17 cellular contexts compared by ENCODE assay signal in the genomic region with DNA sequence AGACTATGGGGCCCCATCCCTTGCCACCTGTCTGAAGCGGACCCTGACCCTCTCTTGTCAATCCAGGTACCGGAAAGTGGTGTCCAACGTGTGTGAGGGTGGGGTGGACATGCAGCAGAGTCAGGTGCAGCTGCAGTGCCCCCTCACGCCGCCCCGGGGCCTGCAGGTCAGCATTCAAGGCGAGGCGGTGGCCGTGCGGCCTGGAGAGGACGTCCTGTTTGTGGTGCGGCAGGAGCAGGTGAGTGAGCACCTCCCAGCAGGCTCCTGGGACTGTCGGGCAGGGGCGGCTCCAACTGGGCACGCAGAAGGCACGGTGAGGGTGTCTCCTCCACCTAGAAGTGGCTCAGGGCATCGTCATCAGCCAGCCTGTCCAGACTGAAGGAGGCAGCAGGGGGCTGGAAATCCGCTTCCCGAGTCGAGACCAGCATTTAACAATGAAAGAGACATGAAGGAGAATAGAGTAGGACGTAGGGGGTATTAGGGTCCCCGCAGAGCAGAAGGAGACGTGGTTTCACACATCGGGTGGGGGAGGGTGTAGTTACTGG.
A peak's percentile ranks its signal among the peaks of the same experiment; 100 is the strongest.
DNase-seq lines count a peak whose midpoint lies in the region; ATAC-seq and TF ChIP-seq lines count a peak whose summit lies in the region.
"Had no signal": no experiment of that assay in that cellular context is flagged by ENCODE, and none has a peak within 500 bp of the region (broad histone marks: within the 10 kb centered on the region; RNA-seq: fewer than 3 reads in every experiment).

No MANE protein-coding gene starts in this region.

- H3K9ac ChIP-seq in IMR-90 (ENCODE audit: low read depth, low read length), result no peak overlapping the region
- H3K9ac ChIP-seq: BLaER1 had no signal

- in situ Hi-C loops in IMR-90 (cut with MboI; ENCODE audit: low sequenced_read_pairs), result no loop called here

- no peaks in the 10 kb centered on the region for H3K27me3 ChIP-seq in right cardiac atrium (ENCODE audit: control insufficient read depth, insufficient read depth)
- H3K27me3 ChIP-seq in right atrium auricular region, result no peaks in the 10 kb centered on the region
- peaks cover 33% of the 10 kb centered on the region for H3K27me3 ChIP-seq in IMR-90 (ENCODE audit: control insufficient read depth, insufficient read depth, low read length)
- H3K27me3 ChIP-seq: BLaER1 had no signal

- H3K4me1 ChIP-seq in right cardiac atrium (ENCODE audit: control insufficient read depth, insufficient read depth, low read length), result no peaks in the 10 kb centered on the region
- H3K4me1 ChIP-seq in right atrium auricular region, result peaks cover 0 to 4% of the 10 kb centered on the region in 2 donors
- H3K4me1 ChIP-seq in IMR-90 (ENCODE audit: control insufficient read depth, insufficient read depth, low read length), result no peaks in the 10 kb centered on the region
- H3K4me1 ChIP-seq: HAP-1 had no signal

- intact Hi-C loops in right cardiac atrium (cut with DNase I), result loop anchor here (2.0 to 10.0 kb wide), 4 partner anchors 256 to 526 kb away; a partner anchor contains a TSS
- intact Hi-C loops in IMR-90 (cut with micrococcal nuclease), result no loop called here

- H3K4me3 Mint-ChIP-seq in glutamatergic neuron (ENCODE audit: unreplicated experiment), result no peak overlapping the region
- no peak overlapping the region for H3K4me3 Mint-ChIP-seq in activated naive CD4-positive, alpha-beta T cell treated with anti-CD3 and anti-CD28 coated beads, Interleukin-2, amount 10 ng/mL, durations not matched to agents 7 days and 5 days
- H3K4me3 Mint-ChIP-seq: CD14-positive monocyte; CD4-positive, alpha-beta memory T cell had no signal

- peaks cover 16% of the 10 kb centered on the region for H3K27me3 Mint-ChIP-seq in glutamatergic neuron (ENCODE audit: unreplicated experiment)
- H3K27me3 Mint-ChIP-seq in activated naive CD4-positive, alpha-beta T cell treated with anti-CD3 and anti-CD28 coated beads, Interleukin-2, amount 10 ng/mL, durations not matched to agents 7 days and 5 days, result peaks cover 17% of the 10 kb centered on the region

- no peak overlapping the region for H3K4ac ChIP-seq in IMR-90 (ENCODE audit: low read depth, low read length)

- peaks cover 10% of the 10 kb centered on the region for H3K36me3 Mint-ChIP-seq in glutamatergic neuron (ENCODE audit: unreplicated experiment)
- H3K36me3 Mint-ChIP-seq in activated naive CD4-positive, alpha-beta T cell treated with anti-CD3 and anti-CD28 coated beads, Interleukin-2, amount 10 ng/mL, durations not matched to agents 7 days and 5 days, result no peaks in the 10 kb centered on the region
- H3K36me3 Mint-ChIP-seq: CD14-positive monocyte; CD4-positive, alpha-beta memory T cell had no signal

- H3K79me1 ChIP-seq in IMR-90 (ENCODE audit: low read depth in 1 of 2, low read length in 2 of 2), result no peaks in the 10 kb centered on the region

- no peak overlapping the region for H3K56ac ChIP-seq in IMR-90 (ENCODE audit: extremely low read depth, insufficient read depth, low read length)

- no peak overlapping the region for H2BK5ac ChIP-seq in IMR-90 (ENCODE audit: low read depth, low read length, poor library complexity, severe bottlenecking)

- no peak overlapping the region for H2AK5ac ChIP-seq in IMR-90 (ENCODE audit: low read depth, low read length)

- ATAC-seq in right cardiac atrium (no peak), IMR-90 (ENCODE audit: low read depth) (no peak), GM21723 (IDR thresholded peaks at IDR 0.05; ENCODE audit: unreplicated experiment) (no peak)
- ATAC-seq: K562 had no signal

- TF ChIP-seq CTCF in right atrium auricular region (IDR thresholded peaks at IDR 0.05) (no peak), IMR-90 (conservative IDR thresholded peaks at IDR 0.05; ENCODE audit: low read depth, low read length) (no peak), glutamatergic neuron (IDR thresholded peaks at IDR 0.05; ENCODE audit: partially characterized antibody, unreplicated experiment) (no peak)

- H3K14ac ChIP-seq in IMR-90 (replicated peaks; ENCODE audit: low read depth, low read length), result no peak overlapping the region

- POLR2A ChIA-PET in IMR-90 (lab: Charles Lee; ENCODE audit: unreplicated experiment), result no interaction called here

- H2BK15ac ChIP-seq in IMR-90 (ENCODE audit: low read depth, low read length), result no peak overlapping the region

- H2AK9ac ChIP-seq in IMR-90 (replicated peaks; ENCODE audit: low read depth, low read length, poor library complexity), result no peak overlapping the region

- DNase-seq in right cardiac atrium, result peak in 2 of 3 donors; percentile 25 to 32
- DNase-seq in right atrium auricular region (ENCODE audit: low spot score), result no peak
- no peak for DNase-seq in IMR-90
- no peak for DNase-seq in glutamatergic neuron
- DNase-seq in effector CD8-positive, alpha-beta T cell (lab: John Stamatoyannopoulos, UW), result no peak
- no peak for DNase-seq in activated naive CD4-positive, alpha-beta T cell treated with anti-CD3 and anti-CD28 coated beads, Interleukin-2, amount 10 ng/mL, durations not matched to agents 7 days and 5 days
- DNase-seq: Calu3; CD4-positive, alpha-beta memory T cell; DMS79 treated with DMSO at 0.1 percent for 48 hours; GF-D8; GOT3 had no signal

- TF ChIP-seq POLR2A in IMR-90 (IDR thresholded peaks at IDR 0.05; ENCODE audit: low read depth, low read length), result no peak

- no peak overlapping the region for H4K5ac ChIP-seq in IMR-90 (ENCODE audit: low read depth, low read length)

- H3K18ac ChIP-seq in IMR-90 (ENCODE audit: low read depth, low read length), result no peak overlapping the region

- no peak overlapping the region for H2BK20ac ChIP-seq in IMR-90 (ENCODE audit: low read depth, low read length)

- H2BK120ac ChIP-seq in IMR-90 (ENCODE audit: low read depth, low read length), result no peak overlapping the region

- peak overlapping the region; percentile 62 for H3K27ac Mint-ChIP-seq in glutamatergic neuron (ENCODE audit: unreplicated experiment)
- no peak overlapping the region for H3K27ac Mint-ChIP-seq in activated naive CD4-positive, alpha-beta T cell treated with anti-CD3 and anti-CD28 coated beads, Interleukin-2, amount 10 ng/mL, durations not matched to agents 7 days and 5 days
- H3K27ac Mint-ChIP-seq: CD4-positive, alpha-beta memory T cell had no signal

- H4K8ac ChIP-seq in IMR-90 (ENCODE audit: low read depth in 2 of 2, low read length in 2 of 2), result no peak overlapping the region

- H3K23ac ChIP-seq in IMR-90 (ENCODE audit: low read depth, low read length), result no peak overlapping the region

- H3K4me3 ChIP-seq in right cardiac atrium (ENCODE audit: low read length) (no peak overlapping the region), right atrium auricular region (no peak overlapping the region), IMR-90 (ENCODE audit: insufficient read depth, low read depth, low read length) (no peak overlapping the region)
- H3K4me3 ChIP-seq: BLaER1, HAP-1, K562 had no signal

- no TSS peak for BruUV-seq in IMR-90 (replicated peaks; lab: Mats Ljungman, UMichigan)

- H3K9me1 ChIP-seq in IMR-90 (ENCODE audit: insufficient read depth, low read length), result no peaks in the 10 kb centered on the region

- H4K91ac ChIP-seq in IMR-90 (ENCODE audit: insufficient read depth, low read depth, low read length), result no peak overlapping the region

- H3K27ac ChIP-seq in right cardiac atrium (ENCODE audit: low read length), result no peak overlapping the region
- no peak overlapping the region for H3K27ac ChIP-seq in right atrium auricular region
- H3K27ac ChIP-seq in IMR-90 (ENCODE audit: insufficient read depth, low read length), result no peak overlapping the region
- H3K27ac ChIP-seq: BLaER1, HL-60 had no signal

- dilution Hi-C loops in IMR-90 (cut with HindIII; ENCODE audit: low sequenced_read_pairs, unreplicated experiment), result no loop called here

- H3K9me3 ChIP-seq in right cardiac atrium (ENCODE audit: control insufficient read depth, low read length) (no peaks in the 10 kb centered on the region), right atrium auricular region (no peaks in the 10 kb centered on the region), IMR-90 (ENCODE audit: control insufficient read depth, insufficient read depth, low read length) (peaks cover 5% of the 10 kb centered on the region)
- H3K9me3 ChIP-seq: BLaER1, HAP-1 had no signal

- peaks cover 10% of the 10 kb centered on the region for H3K9me3 Mint-ChIP-seq in glutamatergic neuron (ENCODE audit: unreplicated experiment)
- no peaks in the 10 kb centered on the region for H3K9me3 Mint-ChIP-seq in activated naive CD4-positive, alpha-beta T cell treated with anti-CD3 and anti-CD28 coated beads, Interleukin-2, amount 10 ng/mL, durations not matched to agents 7 days and 5 days

- 81% methylated on average over 24 of the region's 24 CpGs for WGBS in right cardiac atrium
- 79% methylated on average over 11 of the region's 24 CpGs; no CpG with 5 or more reads in 1 of the 2 experiments for WGBS in IMR-90 (ENCODE audit: extremely low coverage in 2 of 2, insufficient read length in 1 of 2), 2 experiments

- TF ChIP-seq RAD21 in IMR-90 (IDR thresholded peaks at IDR 0.05; ENCODE audit: low read length), result no peak

- CTCF ChIA-PET in IMR-90 (lab: Yijun Ruan, JAX), result no interaction called here
- CTCF ChIA-PET in activated naive CD4-positive, alpha-beta T cell treated with anti-CD3 and anti-CD28 coated beads, Interleukin-2, amount 10 ng/mL, durations not matched to agents 7 days and 5 days (lab: Charles Lee), result no interaction called here

- H4K20me1 ChIP-seq in IMR-90 (ENCODE audit: insufficient read depth, low read length), result no peaks in the 10 kb centered on the region
- H4K20me1 ChIP-seq: BLaER1 had no signal

- no peak overlapping the region for H3K4me2 ChIP-seq in IMR-90 (ENCODE audit: low read depth, low read length)

- no peaks in the 10 kb centered on the region for H3K36me3 ChIP-seq in right atrium auricular region
- no peaks in the 10 kb centered on the region for H3K36me3 ChIP-seq in IMR-90 (ENCODE audit: control insufficient read depth, insufficient read depth, low read length)
- H3K36me3 ChIP-seq: HAP-1 had no signal

- H3K4me1 Mint-ChIP-seq in glutamatergic neuron (ENCODE audit: low read depth, unreplicated experiment), result peaks cover 8% of the 10 kb centered on the region
- no peaks in the 10 kb centered on the region for H3K4me1 Mint-ChIP-seq in activated naive CD4-positive, alpha-beta T cell treated with anti-CD3 and anti-CD28 coated beads, Interleukin-2, amount 10 ng/mL, durations not matched to agents 7 days and 5 days

- peak overlapping the region; percentile 17 for H2AFZ ChIP-seq in IMR-90 (replicated peaks; ENCODE audit: low read length, poor library complexity)

TF ChIP-seq in IMR-90, 13 proteins besides CTCF, POLR2A, EP300 and RAD21 (continues in another document):
- no peak for TF ChIP-seq FOS (IDR thresholded peaks at IDR 0.05; ENCODE audit: low read depth, low read length)
- no peak for TF ChIP-seq RCOR1 (IDR thresholded peaks at IDR 0.05; ENCODE audit: insufficient replicate concordance, low read length)
- no peak for TF ChIP-seq CHD1 (IDR thresholded peaks at IDR 0.05; ENCODE audit: low read depth, low read length)
- TF ChIP-seq SMC3 (IDR thresholded peaks at IDR 0.05; ENCODE audit: low read depth, low read length), result no peak

Comparison
In these comparisons a context has a peak if more than half of its experiments do, and no peak if none do; other contexts are left out.
1. DNase-seq: peak in right cardiac atrium (2 of 3); none in right atrium auricular region (single experiment), IMR-90 (single experiment), glutamatergic neuron (single experiment), effector CD8-positive, alpha-beta T cell (single experiment) and activated naive CD4-positive, alpha-beta T cell treated with anti-CD3 and anti-CD28 coated beads, Interleukin-2, amount 10 ng/mL, durations not matched to agents 7 days and 5 days (single experiment).